8 cellular contexts compared by ENCODE assay signal in the genomic region with DNA sequence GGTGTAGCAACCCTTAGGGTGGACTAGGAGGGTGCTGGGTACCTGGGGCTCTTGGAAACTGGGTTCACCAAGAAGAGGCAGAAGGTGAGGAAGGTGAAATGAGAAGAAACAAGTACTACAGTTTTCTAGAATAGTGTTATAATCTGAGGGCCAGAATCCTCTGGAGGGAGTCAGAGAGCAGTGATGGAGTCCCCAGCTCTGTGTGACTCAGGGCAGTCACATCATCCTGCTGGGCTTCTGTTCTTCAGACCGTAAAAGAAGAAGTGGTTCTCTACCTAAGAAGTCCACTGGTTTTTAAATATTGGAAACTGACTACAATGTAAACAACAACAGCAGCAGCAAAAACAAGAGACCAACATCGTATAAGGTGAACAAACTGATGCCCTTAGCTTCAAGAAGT.
DNase-seq lines count a peak whose midpoint lies in the region; ATAC-seq and TF ChIP-seq lines count a peak whose summit lies in the region.

No MANE protein-coding gene starts in this region.

- H3K4me3 ChIP-seq in GM23338 (no peak overlapping the region), lung (no peak overlapping the region)

- H3K4me1 Mint-ChIP-seq in GM23338 (peaks cover 13% of the 10 kb centered on the region), WTC11 (peaks cover 15% of the 10 kb centered on the region)

- no peak overlapping the region for H3K27ac Mint-ChIP-seq in GM23338
- no peak overlapping the region for H3K27ac Mint-ChIP-seq in WTC11

- no peaks in the 10 kb centered on the region for H4K20me1 ChIP-seq in GM23338 (replicated peaks; ENCODE audit: insufficient read depth)

- H3K9me3 ChIP-seq in lung (ENCODE audit: control insufficient read depth in 2 of 2, insufficient read depth in 1 of 2, low read length in 1 of 2): no peaks in the 10 kb centered on the region

- H3K27me3 Mint-ChIP-seq in GM23338 (ENCODE audit: insufficient read depth, low read depth, poor library complexity): peaks cover 5% of the 10 kb centered on the region
- H3K27me3 Mint-ChIP-seq in WTC11 (ENCODE audit: low read depth): no peaks in the 10 kb centered on the region

- no peaks in the 10 kb centered on the region for H3K9me2 ChIP-seq in GM23338 (ENCODE audit: insufficient read depth)

- H3K9me3 Mint-ChIP-seq in GM23338 (no peaks in the 10 kb centered on the region; the same call in 2 of the 3 replicates), WTC11 (no peaks in the 10 kb centered on the region)

- H3K4me2 ChIP-seq in GM23338: no peak overlapping the region

- H3K4me3 Mint-ChIP-seq in GM23338: no peak overlapping the region
- H3K4me3 Mint-ChIP-seq in WTC11: no peak overlapping the region

- H3K36me3 Mint-ChIP-seq in GM23338 (ENCODE audit: low read depth) (no peaks in the 10 kb centered on the region), WTC11 (no peaks in the 10 kb centered on the region)

- peak; percentile 44 to 75 for TF ChIP-seq CTCF in GM23338 (conservative IDR thresholded peaks at IDR 0.05; ENCODE audit: low read depth in 2 of 2)
- TF ChIP-seq CTCF in WTC11 (IDR thresholded peaks at IDR 0.05): no peak
- no peak for TF ChIP-seq CTCF in lung (IDR thresholded peaks at IDR 0.05; ENCODE audit: control extremely low read depth, extremely low read depth)

- H3K36me3 ChIP-seq in GM23338 (ENCODE audit: insufficient read depth) (no peaks in the 10 kb centered on the region), lung (ENCODE audit: control insufficient read depth in 2 of 2, insufficient read depth in 2 of 2, low read length in 2 of 2) (peaks cover 0 to 1% of the 10 kb centered on the region in 2 donors)

- POLR2A ChIA-PET in WTC11 (lab: Charles Lee): interaction anchor here (0.6 kb wide), 1 partner anchor 326 kb away, joined by 3 read pairs; no protein-coding TSS in a partner anchor

- CTCF ChIA-PET in WTC11 (lab: Charles Lee): interaction anchor here (0.6 to 1.7 kb wide), 6 partner anchors 12 to 401 kb away, joined by 3 to 5 read pairs (median 4); no protein-coding TSS in a partner anchor

- 65 to 68% methylated on average over 2 of the region's 2 CpGs for WGBS in lung, 2 donors

- H3K27me3 ChIP-seq in GM23338 (ENCODE audit: insufficient read depth) (no peaks in the 10 kb centered on the region), lung (ENCODE audit: control insufficient read depth, insufficient read depth) (no peaks in the 10 kb centered on the region)

- no peaks in the 10 kb centered on the region for H3F3A ChIP-seq in GM23338 (replicated peaks; ENCODE audit: low read depth)

- no peaks in the 10 kb centered on the region for H3K79me2 ChIP-seq in GM23338 (replicated peaks; ENCODE audit: insufficient read depth)

- H3K4me1 ChIP-seq in GM23338 (ENCODE audit: insufficient read depth): no peaks in the 10 kb centered on the region; the same call in 1 of the 2 replicates
- peaks cover 0 to 4% of the 10 kb centered on the region in 2 donors for H3K4me1 ChIP-seq in lung (ENCODE audit: control insufficient read depth in 2 of 2, insufficient read depth in 2 of 2, low read length in 2 of 2)

- H3K27ac ChIP-seq in GM23338 (ENCODE audit: low read depth) (no peak overlapping the region), lung (ENCODE audit: low read depth in 1 of 2, low read length in 1 of 2) (no peak overlapping the region)

- H2AFZ ChIP-seq in GM23338: no peak overlapping the region

- DNase-seq in Daoy (ENCODE audit: low read depth): peak; percentile 23
- DNase-seq in GM23338 (ENCODE audit: low spot score): peak; percentile 52
- DNase-seq in WTC11 (ENCODE audit: low spot score): no peak
- no peak for DNase-seq in lung (ENCODE audit: low spot score)
- DNase-seq in DMS79 treated with DMSO at 0.1 percent for 48 hours (lab: John Stamatoyannopoulos, UW): no peak
- DNase-seq in NCI-H1694 (lab: John Stamatoyannopoulos, UW): no peak

- ATAC-seq in GM23338 (peak; percentile 76), WTC11 (peak; percentile 79), lung (ENCODE audit: insufficient read depth, low FRiP score) (peak; percentile 36), HG02642 (IDR thresholded peaks at IDR 0.05; ENCODE audit: poor library complexity, unreplicated experiment) (no peak), GM18498 (IDR thresholded peaks at IDR 0.05; ENCODE audit: unreplicated experiment) (no peak)

TF ChIP-seq in GM23338, 12 proteins besides CTCF, POLR2A, EP300 and RAD21:
- TF ChIP-seq ZNF331 (CRISPR knock-in tag; IDR thresholded peaks at IDR 0.05; ENCODE audit: low read depth): no peak

TF ChIP-seq in WTC11, 78 proteins besides CTCF, POLR2A, EP300 and RAD21:
- TF ChIP-seq NR1H2 (CRISPR knock-in tag; IDR thresholded peaks at IDR 0.05) (no peak), FOXP1 (CRISPR knock-in tag; IDR thresholded peaks at IDR 0.05; ENCODE audit: borderline replicate concordance) (no peak), ZNF671 (CRISPR knock-in tag; IDR thresholded peaks at IDR 0.05) (no peak), CREM (CRISPR knock-in tag; IDR thresholded peaks at IDR 0.05) (no peak), PRRX2 (CRISPR knock-in tag; IDR thresholded peaks at IDR 0.05) (no peak), NR3C1 (CRISPR knock-in tag; conservative IDR thresholded peaks at IDR 0.05; ENCODE audit: low read depth) (no peak), GABPB1 (CRISPR knock-in tag; IDR thresholded peaks at IDR 0.05) (no peak), ZNF121 (CRISPR knock-in tag; IDR thresholded peaks at IDR 0.05) (no peak), E2F1 (CRISPR knock-in tag; IDR thresholded peaks at IDR 0.05) (no peak), JAZF1 (CRISPR knock-in tag; IDR thresholded peaks at IDR 0.05) (no peak)
- TF ChIP-seq, protein P1, sequence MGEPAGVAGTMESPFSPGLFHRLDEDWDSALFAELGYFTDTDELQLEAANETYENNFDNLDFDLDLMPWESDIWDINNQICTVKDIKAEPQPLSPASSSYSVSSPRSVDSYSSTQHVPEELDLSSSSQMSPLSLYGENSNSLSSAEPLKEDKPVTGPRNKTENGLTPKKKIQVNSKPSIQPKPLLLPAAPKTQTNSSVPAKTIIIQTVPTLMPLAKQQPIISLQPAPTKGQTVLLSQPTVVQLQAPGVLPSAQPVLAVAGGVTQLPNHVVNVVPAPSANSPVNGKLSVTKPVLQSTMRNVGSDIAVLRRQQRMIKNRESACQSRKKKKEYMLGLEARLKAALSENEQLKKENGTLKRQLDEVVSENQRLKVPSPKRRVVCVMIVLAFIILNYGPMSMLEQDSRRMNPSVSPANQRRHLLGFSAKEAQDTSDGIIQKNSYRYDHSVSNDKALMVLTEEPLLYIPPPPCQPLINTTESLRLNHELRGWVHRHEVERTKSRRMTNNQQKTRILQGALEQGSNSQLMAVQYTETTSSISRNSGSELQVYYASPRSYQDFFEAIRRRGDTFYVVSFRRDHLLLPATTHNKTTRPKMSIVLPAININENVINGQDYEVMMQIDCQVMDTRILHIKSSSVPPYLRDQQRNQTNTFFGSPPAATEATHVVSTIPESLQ (CRISPR knock-in tag; IDR thresholded peaks at IDR 0.05): no peak
- TF ChIP-seq, protein P2, sequence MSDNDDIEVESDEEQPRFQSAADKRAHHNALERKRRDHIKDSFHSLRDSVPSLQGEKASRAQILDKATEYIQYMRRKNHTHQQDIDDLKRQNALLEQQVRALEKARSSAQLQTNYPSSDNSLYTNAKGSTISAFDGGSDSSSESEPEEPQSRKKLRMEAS (CRISPR knock-in tag; IDR thresholded peaks at IDR 0.05): no peak

Comparison
In these comparisons a context has a peak if more than half of its experiments do, and no peak if none do; other contexts are left out.
1. DNase-seq: peak in Daoy (single experiment) and GM23338 (single experiment); none in WTC11 (single experiment), lung (single experiment), DMS79 treated with DMSO at 0.1 percent for 48 hours (single experiment) and NCI-H1694 (single experiment).
2. ATAC-seq: peak in GM23338 (single experiment), WTC11 (single experiment) and lung (single experiment); none in HG02642 (single experiment) and GM18498 (single experiment).
3. CTCF ChIP-seq: peak in GM23338 (2 of 2); none in WTC11 (single experiment) and lung (single experiment).